In genomic region chr1:108561145-108561458, GRCh38 we compare ENCODE assay signal across 8 cellular contexts. TPM values are rescaled to one million over a fixed set of nuclear protein-coding genes. Genes with fewer than 3 reads are reported as not detected.
A peak's percentile ranks its signal among the peaks of the same experiment; 100 is the strongest.
DNase-seq lines count a peak whose midpoint lies in the region; ATAC-seq and TF ChIP-seq lines count a peak whose summit lies in the region.

No MANE protein-coding gene starts in this region.

- H3K4me3 Mint-ChIP-seq in CD14-positive monocyte, result peak overlapping the region; percentile 98 to 99
- H3K4me3 Mint-ChIP-seq in central memory CD8-positive, alpha-beta T cell, result peak overlapping the region; percentile 95
- peak overlapping the region; percentile 95 for H3K4me3 Mint-ChIP-seq in natural killer cell

- peak overlapping the region; percentile 91 to 96 (median 93) for H3K27ac Mint-ChIP-seq in CD14-positive monocyte
- H3K27ac Mint-ChIP-seq in central memory CD8-positive, alpha-beta T cell (ENCODE audit: low read depth), result peak overlapping the region; percentile 91
- H3K27ac Mint-ChIP-seq in natural killer cell, result peak overlapping the region; percentile 86 to 88

- intact Hi-C loops in CD14-positive monocyte (cut with micrococcal nuclease), result loop anchor here (1.0 to 10.0 kb wide), 4 partner anchors 48 to 184 kb away; partner anchors contain the start of gene STXBP3 (in 1 of the 2)
- intact Hi-C loops in natural killer cell (cut with micrococcal nuclease), result loop anchor here (1.0 to 5.0 kb wide), 4 partner anchors 30 to 131 kb away; partner anchors contain the start of gene PRPF38B

- peaks cover 0 to 2% (median 0%) of the 10 kb centered on the region in 3 donors for H3K27me3 Mint-ChIP-seq in CD14-positive monocyte (ENCODE audit: low read depth in 3 of 3)
- no peaks in the 10 kb centered on the region for H3K27me3 Mint-ChIP-seq in central memory CD8-positive, alpha-beta T cell
- H3K27me3 Mint-ChIP-seq in natural killer cell (ENCODE audit: low read depth in 2 of 2), result no peaks in the 10 kb centered on the region

- no peaks in the 10 kb centered on the region for H3K9me3 Mint-ChIP-seq in CD14-positive monocyte
- H3K9me3 Mint-ChIP-seq in central memory CD8-positive, alpha-beta T cell, result no peaks in the 10 kb centered on the region
- H3K9me3 Mint-ChIP-seq in natural killer cell, result no peaks in the 10 kb centered on the region

- peaks cover 33% of the 10 kb centered on the region for H3K4me1 Mint-ChIP-seq in CD14-positive monocyte
- H3K4me1 Mint-ChIP-seq in central memory CD8-positive, alpha-beta T cell, result peaks cover 18% of the 10 kb centered on the region
- peaks cover 30% of the 10 kb centered on the region in 2 donors for H3K4me1 Mint-ChIP-seq in natural killer cell

- no peak for DNase-seq in CD14-positive monocyte (ENCODE audit: low spot score)
- DNase-seq in central memory CD8-positive, alpha-beta T cell (ENCODE audit: low spot score in 2 of 2), result no peak
- DNase-seq in natural killer cell, result no peak
- no peak for DNase-seq in effector CD8-positive, alpha-beta T cell (lab: John Stamatoyannopoulos, UW)
- DNase-seq in superior temporal gyrus (ENCODE audit: extremely low spot score), result no peak

- ATAC-seq in HG03521 (IDR thresholded peaks at IDR 0.05; ENCODE audit: unreplicated experiment) (peak; percentile 29), natural killer cell (peak in 2 of 3 donors; percentile 25 to 52), HG02981 (IDR thresholded peaks at IDR 0.05; ENCODE audit: unreplicated experiment) (no peak), GM21825 (IDR thresholded peaks at IDR 0.05; ENCODE audit: unreplicated experiment) (no peak)
- ATAC-seq in central memory CD8-positive, alpha-beta T cell (replicated peaks; ENCODE audit: extremely low read depth, poor library complexity, severe bottlenecking), result peak; percentile 20

- no peak for TF ChIP-seq CTCF in CD14-positive monocyte (IDR thresholded peaks at IDR 0.05)
- no peak for TF ChIP-seq CTCF in natural killer cell (IDR thresholded peaks at IDR 0.05)

- H3K36me3 Mint-ChIP-seq in CD14-positive monocyte (peaks cover 0 to 3% of the 10 kb centered on the region in 2 donors), natural killer cell (no peaks in the 10 kb centered on the region)
- peaks cover 13% of the 10 kb centered on the region for H3K36me3 Mint-ChIP-seq in central memory CD8-positive, alpha-beta T cell (ENCODE audit: insufficient read depth)

RNA-seq across cellular contexts. Expression of gene EEIG2, which starts 1.2 kb away (rescaled TPM):
- polyA plus RNA-seq in CD14-positive monocyte, result 1 to 10 TPM; 1.4 to 4.3 TPM
- 10 to 100 TPM; 18.2 to 23.9 (median 20.3) TPM for total RNA-seq in natural killer cell

Comparison
In these comparisons a context has a peak if more than half of its experiments do, and no peak if none do; other contexts are left out.
1. ATAC-seq: peak in HG03521 (single experiment), central memory CD8-positive, alpha-beta T cell (single experiment) and natural killer cell (2 of 3); none in HG02981 (single experiment) and GM21825 (single experiment).
2. Peak in every context shown above with its lines, with median percentiles within 50 percentile points of each other: H3K27ac Mint-ChIP-seq and H3K4me3 Mint-ChIP-seq.